Comparison of ENCODE assay signal across 17 cellular contexts in genomic region chr16:74073471-74073870, GRCh38.
"Had no signal": no experiment of that assay in that cellular context is flagged by ENCODE, and none has a peak within 500 bp of the region (broad histone marks: within the 10 kb centered on the region; RNA-seq: fewer than 3 reads in every experiment).

No MANE protein-coding gene starts in this region.

- H3K36me3 ChIP-seq: left lung, ovary, tibial artery, vagina had no signal

- ATAC-seq: left lung, T-helper 17 cell had no signal

- H3K27ac ChIP-seq: coronary artery, left lung, ovary, tibial artery, vagina had no signal

- DNase-seq: activated B cell treated with CpG ODN at 0.5 μM for 24 hours; activated CD4-positive, alpha-beta T cell treated with anti-CD3 and anti-CD28 coated beads, Interleukin-2, amount 10 ng/mL, durations not matched to agents 7 days and 5 days; activated CD8-positive, alpha-beta memory T cell treated with anti-CD3 and anti-CD28 coated beads for 24 hours; activated naive CD4-positive, alpha-beta T cell treated with anti-CD3 and anti-CD28 coated beads for 36 hours; central memory CD4-positive, alpha-beta T cell; effector CD4-positive, alpha-beta T cell; glutamatergic neuron; left lung; mesendoderm; nephron progenitor cell; ovary; stimulated activated CD4-positive, alpha-beta T cell treated with anti-CD3 and anti-CD28 coated beads, Interleukin-15, amount 100 ng/mL, for 24 hours; stimulated activated CD4-positive, alpha-beta T cell treated with anti-CD3 and anti-CD28 coated beads, Interleukin-4, amount 100 ng/mL, for 4 hours; T-helper 17 cell; tibial artery had no signal

- H3K4me1 ChIP-seq: left lung, tibial artery, vagina had no signal

- H3K27me3 ChIP-seq: left lung, ovary, tibial artery, vagina had no signal

- H3K4me3 ChIP-seq: coronary artery, left lung, ovary, tibial artery, vagina had no signal

- H3K9me3 ChIP-seq: ovary, vagina had no signal
